16 cellular contexts compared by ENCODE assay signal in genomic region chr1:203153989-203154821, GRCh38. TPM values are rescaled to one million over a fixed set of nuclear protein-coding genes. Genes with fewer than 3 reads are reported as not detected.
DNase-seq lines count a peak whose midpoint lies in the region; ATAC-seq and TF ChIP-seq lines count a peak whose summit lies in the region.
"Had no signal": no experiment of that assay in that cellular context is flagged by ENCODE, and none has a peak within 500 bp of the region (broad histone marks: within the 10 kb centered on the region; RNA-seq: fewer than 3 reads in every experiment).

No MANE protein-coding gene starts in this region.

- H3K9me3 Mint-ChIP-seq in WTC11, result peaks cover 13% of the 10 kb centered on the region

- POLR2A ChIA-PET in WTC11 (lab: Charles Lee), result no interaction called here

- H3K36me3 ChIP-seq in hepatocyte (replicated peaks; ENCODE audit: insufficient read depth, low read depth) (no peaks in the 10 kb centered on the region), suprapubic skin (no peaks in the 10 kb centered on the region)

- no peaks in the 10 kb centered on the region for H4K20me1 ChIP-seq in hepatocyte (ENCODE audit: insufficient read depth, poor library complexity, severe bottlenecking)

- peak overlapping the region; percentile 7; the same call in 1 of the 2 replicates for H3K27ac Mint-ChIP-seq in WTC11

- peak overlapping the region; percentile 61 for H3K27ac ChIP-seq in hepatocyte
- peak overlapping the region; percentile 74 for H3K27ac ChIP-seq in substantia nigra (ENCODE audit: low read depth, low read length, poor library complexity, severe bottlenecking)
- H3K27ac ChIP-seq in suprapubic skin, result no peak overlapping the region

- peaks cover 3% of the 10 kb centered on the region; the same call in 1 of the 2 replicates for H3K36me3 Mint-ChIP-seq in WTC11

- H3K79me2 ChIP-seq in hepatocyte, result no peaks in the 10 kb centered on the region

- H3K4me3 ChIP-seq in hepatocyte, result no peak overlapping the region
- H3K4me3 ChIP-seq in suprapubic skin, result no peak overlapping the region

- H3K27me3 ChIP-seq in hepatocyte, result no peaks in the 10 kb centered on the region
- H3K27me3 ChIP-seq in suprapubic skin, result peaks cover 3% of the 10 kb centered on the region

- H3K4me1 Mint-ChIP-seq in WTC11, result peaks cover 56% of the 10 kb centered on the region

- no peak overlapping the region for H3K4me2 ChIP-seq in hepatocyte

- TF ChIP-seq CTCF in WTC11 (IDR thresholded peaks at IDR 0.05), result no peak
- no peak for TF ChIP-seq CTCF in hepatocyte (IDR thresholded peaks at IDR 0.05; ENCODE audit: poor library complexity)
- no peak for TF ChIP-seq CTCF in suprapubic skin (IDR thresholded peaks at IDR 0.05)

- CTCF ChIA-PET in WTC11 (lab: Charles Lee), result interaction anchor here (0.6 to 12.2 kb wide), 12 partner anchors 12 to 772 kb away, joined by 3 to 184 read pairs (median 5); partner anchors contain the start of genes ADORA1 and MYOG

- DNase-seq in SIG-M5 treated with dmso at 0.1 percent for 504 hours (lab: John Stamatoyannopoulos, UW; ENCODE audit: unreplicated experiment) (peak; percentile 43), SIG-M5 (lab: John Stamatoyannopoulos, UW) (no peak), WTC11 (ENCODE audit: low spot score) (no peak), hepatocyte (ENCODE audit: low spot score) (no peak), substantia nigra (lab: John Stamatoyannopoulos, UW) (no peak), suprapubic skin (ENCODE audit: low spot score in 2 of 2) (no peak)
- DNase-seq: 8988T; activated CD4-positive, alpha-beta T cell treated with anti-CD3 and anti-CD28 coated beads for 1 hour; activated naive CD4-positive, alpha-beta T cell treated with anti-CD3 and anti-CD28 coated beads, Interleukin-2, amount 50 U/mL, for 16 hours; effector CD8-positive, alpha-beta T cell; NCI-H2081; SHP77 treated with DMSO at 0.1 percent for 48 hours; stimulated activated CD4-positive, alpha-beta T cell treated with anti-CD3 and anti-CD28 coated beads, Interleukin-4, amount 100 ng/mL, for 24 hours had no signal

- no peak for TF ChIP-seq EP300 in suprapubic skin (IDR thresholded peaks at IDR 0.05)

- H3K4me3 Mint-ChIP-seq in WTC11, result no peak overlapping the region
- H3K4me3 Mint-ChIP-seq: neural crest cell had no signal

- H2AFZ ChIP-seq in hepatocyte, result no peak overlapping the region

- peaks cover 44% of the 10 kb centered on the region for H3K4me1 ChIP-seq in hepatocyte (ENCODE audit: insufficient read depth)
- peaks cover 8% of the 10 kb centered on the region for H3K4me1 ChIP-seq in suprapubic skin

- ATAC-seq in WTC11 (peak; percentile 15; the same call in 1 of the 2 replicates), HG03108 (IDR thresholded peaks at IDR 0.05; ENCODE audit: unreplicated experiment) (no peak), GM19328 (IDR thresholded peaks at IDR 0.05; ENCODE audit: unreplicated experiment) (no peak)

- WGBS in hepatocyte (ENCODE audit: low lambda C conversion rate, missing lambda C conversion rate), result 69% methylated on average over 13 of the region's 13 CpGs
- 74% methylated on average over 12 of the region's 13 CpGs for WGBS in suprapubic skin

- no peaks in the 10 kb centered on the region; the same call in 1 of the 2 replicates for H3K27me3 Mint-ChIP-seq in WTC11 (ENCODE audit: low read depth)

- H3K9me2 ChIP-seq in hepatocyte (replicated peaks; ENCODE audit: insufficient read depth), result no peaks in the 10 kb centered on the region

- H3K9me3 ChIP-seq in hepatocyte (ENCODE audit: low read depth), result no peaks in the 10 kb centered on the region
- no peaks in the 10 kb centered on the region for H3K9me3 ChIP-seq in suprapubic skin

- no peak for TF ChIP-seq POLR2A in suprapubic skin (IDR thresholded peaks at IDR 0.05)

TF ChIP-seq in WTC11, 78 proteins besides CTCF, POLR2A, EP300 and RAD21:
- TF ChIP-seq ATF3 (CRISPR knock-in tag; conservative IDR thresholded peaks at IDR 0.05), result no peak
- no peak for TF ChIP-seq KAT7 (CRISPR knock-in tag; IDR thresholded peaks at IDR 0.05; ENCODE audit: borderline replicate concordance)
- TF ChIP-seq ZNF317 (CRISPR knock-in tag; IDR thresholded peaks at IDR 0.05; ENCODE audit: borderline replicate concordance, low read depth), result no peak
- TF ChIP-seq E2F4 (CRISPR knock-in tag; IDR thresholded peaks at IDR 0.05; ENCODE audit: borderline replicate concordance, low read depth), result no peak
- no peak for TF ChIP-seq USF2 (CRISPR knock-in tag; IDR thresholded peaks at IDR 0.05)
- TF ChIP-seq ZNF532 (CRISPR knock-in tag; IDR thresholded peaks at IDR 0.05; ENCODE audit: borderline replicate concordance), result no peak

RNA-seq across cellular contexts. Expression of gene MYBPH, which starts 21.4 kb away (rescaled TPM):
- total RNA-seq in WTC11 (2021), result not detected in 3 replicates
- not detected in 2 replicates for total RNA-seq in hepatocyte
- polyA plus RNA-seq in hepatocyte, result 0.70 TPM in 1 of 2 replicates, not detected in the other
- under 1 TPM in 1 of 4 donors, not detected in 3; 0.26 TPM for total RNA-seq in suprapubic skin
- total RNA-seq: neural crest cell had no signal

RNA-seq across cellular contexts. Expression of gene ADORA1, which starts 26.7 kb away (rescaled TPM):
- total RNA-seq in WTC11 (2021), result 1.8 to 2.7 TPM (median 2.6 TPM) in 3 replicates
- 2.3 and 2.4 TPM in 2 replicates for total RNA-seq in hepatocyte
- polyA plus RNA-seq in hepatocyte, result 1.6 and 2.0 TPM in 2 replicates
- total RNA-seq in suprapubic skin, result 1 to 10 TPM; 3.4 to 8.2 (median 5.6) TPM

RNA-seq across cellular contexts. Expression of gene CHI3L1, which starts 32.3 kb away (rescaled TPM):
- 0.24 to 0.41 TPM (median 0.27 TPM) in 3 replicates for total RNA-seq in WTC11 (2021)
- 8.4 and 12.8 TPM in 2 replicates for total RNA-seq in hepatocyte
- polyA plus RNA-seq in hepatocyte, result 21.8 and 25.3 TPM in 2 replicates
- 100 to 1,000 TPM; 100 to 257 (median 128) TPM for total RNA-seq in suprapubic skin
- total RNA-seq: neural crest cell had no signal
